1 cellular context compared by ENCODE assay signal in the genomic region with DNA sequence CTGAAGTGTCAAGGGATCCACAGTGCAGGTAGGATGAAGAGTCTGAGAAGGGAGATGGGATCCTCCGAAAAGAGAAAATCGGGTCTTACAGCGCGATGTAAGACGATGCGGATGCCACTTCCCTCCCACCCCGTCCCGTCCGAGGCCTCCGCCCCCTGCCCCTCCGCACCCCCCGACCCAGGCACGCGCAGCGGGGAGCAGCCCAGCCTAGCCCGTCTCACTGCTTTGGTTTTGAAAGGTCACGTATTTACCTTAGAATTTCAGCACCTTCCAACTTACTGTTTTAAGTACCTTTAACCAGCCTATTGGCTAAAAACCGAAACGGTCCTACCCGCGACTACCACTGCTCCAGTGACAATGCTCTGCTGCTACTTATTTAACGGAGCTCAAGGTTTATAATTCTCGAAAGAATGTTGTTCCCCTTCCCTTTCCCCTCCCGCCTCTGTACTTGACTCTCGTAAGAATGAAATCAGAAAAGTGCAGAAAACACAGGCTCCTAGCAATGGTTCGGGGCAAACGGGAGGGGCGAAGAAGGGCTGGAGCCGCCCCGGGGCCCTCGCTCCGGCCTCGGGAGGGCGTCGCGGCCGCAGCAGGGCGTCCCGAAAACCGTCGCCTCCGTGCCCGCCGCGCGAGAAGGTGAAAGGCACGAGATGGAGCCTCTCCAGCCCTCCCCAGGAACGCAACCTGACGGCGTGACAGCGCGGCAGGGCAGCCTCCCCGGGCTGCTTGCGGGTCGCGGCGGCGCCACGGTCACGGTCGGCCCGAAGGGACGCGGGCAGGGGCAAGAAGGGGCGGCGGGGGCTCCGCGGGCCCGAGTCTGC.
TF ChIP-seq lines count a peak whose summit lies in the region.

No MANE protein-coding gene starts in this region.

TF ChIP-seq in HepG2, 621 proteins besides CTCF, POLR2A, EP300 and RAD21 (continued from another document and continues in another):
- TF ChIP-seq, protein P1, sequence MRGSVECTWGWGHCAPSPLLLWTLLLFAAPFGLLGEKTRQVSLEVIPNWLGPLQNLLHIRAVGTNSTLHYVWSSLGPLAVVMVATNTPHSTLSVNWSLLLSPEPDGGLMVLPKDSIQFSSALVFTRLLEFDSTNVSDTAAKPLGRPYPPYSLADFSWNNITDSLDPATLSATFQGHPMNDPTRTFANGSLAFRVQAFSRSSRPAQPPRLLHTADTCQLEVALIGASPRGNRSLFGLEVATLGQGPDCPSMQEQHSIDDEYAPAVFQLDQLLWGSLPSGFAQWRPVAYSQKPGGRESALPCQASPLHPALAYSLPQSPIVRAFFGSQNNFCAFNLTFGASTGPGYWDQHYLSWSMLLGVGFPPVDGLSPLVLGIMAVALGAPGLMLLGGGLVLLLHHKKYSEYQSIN (CRISPR knock-in tag; IDR thresholded peaks at IDR 0.05; ENCODE audit: borderline replicate concordance) = no peak
- TF ChIP-seq NR3C1 (CRISPR knock-in tag; IDR thresholded peaks at IDR 0.05) (no peak), ZNF124 (CRISPR knock-in tag; IDR thresholded peaks at IDR 0.05) (no peak), KLF15 (CRISPR knock-in tag; IDR thresholded peaks at IDR 0.05; ENCODE audit: borderline replicate concordance) (no peak), NFIC (IDR thresholded peaks at IDR 0.05; ENCODE audit: low read length) (no peak), NCOA1 (CRISPR knock-in tag; IDR thresholded peaks at IDR 0.05) (no peak), ZBTB42 (CRISPR knock-in tag; IDR thresholded peaks at IDR 0.05) (no peak), ZNF713 (CRISPR knock-in tag; IDR thresholded peaks at IDR 0.05) (no peak), ZNF879 (CRISPR knock-in tag; IDR thresholded peaks at IDR 0.05) (no peak), HDAC1 (CRISPR knock-in tag; IDR thresholded peaks at IDR 0.05) (peak; percentile 2; the same call in 1 of the 2 replicates), ZNF143 (CRISPR knock-in tag; IDR thresholded peaks at IDR 0.05) (no peak), JUND (CRISPR knock-in tag; IDR thresholded peaks at IDR 0.05) (no peak), ZFX (CRISPR knock-in tag; IDR thresholded peaks at IDR 0.05; ENCODE audit: low read depth) (no peak; the same call in 1 of the 2 replicates), ZNF20 (CRISPR knock-in tag; IDR thresholded peaks at IDR 0.05) (no peak), SP4 (CRISPR knock-in tag; IDR thresholded peaks at IDR 0.05) (no peak), MTF1 (CRISPR knock-in tag; IDR thresholded peaks at IDR 0.05) (no peak), ZNF780A (CRISPR knock-in tag; IDR thresholded peaks at IDR 0.05) (no peak), CHCHD3 (CRISPR knock-in tag; IDR thresholded peaks at IDR 0.05) (0 out of 2 replicates have a peak, but pooled peaks have one; percentile 63), BCL6 (CRISPR knock-in tag; IDR thresholded peaks at IDR 0.05) (no peak), AHR (CRISPR knock-in tag; IDR thresholded peaks at IDR 0.05) (no peak), ZNF350 (CRISPR knock-in tag; IDR thresholded peaks at IDR 0.05; ENCODE audit: borderline replicate concordance, low read depth) (no peak), ZFYVE20 (CRISPR knock-in tag; IDR thresholded peaks at IDR 0.05; ENCODE audit: borderline replicate concordance, low read depth) (no peak), ZNF33A (CRISPR knock-in tag; IDR thresholded peaks at IDR 0.05; ENCODE audit: borderline replicate concordance) (no peak), TP53 (CRISPR knock-in tag; conservative IDR thresholded peaks at IDR 0.05) (no peak), ZNF563 (CRISPR knock-in tag; IDR thresholded peaks at IDR 0.05) (peak; percentile 78), RBAK (CRISPR knock-in tag; IDR thresholded peaks at IDR 0.05) (no peak), ETV5 (CRISPR knock-in tag; IDR thresholded peaks at IDR 0.05; ENCODE audit: borderline replicate concordance) (no peak), ZNF761 (CRISPR knock-in tag; conservative IDR thresholded peaks at IDR 0.05) (no peak), KMT2A (CRISPR knock-in tag; IDR thresholded peaks at IDR 0.05) (no peak), NFE2 (CRISPR knock-in tag; IDR thresholded peaks at IDR 0.05) (no peak), NONO (IDR thresholded peaks at IDR 0.05) (no peak), NONO (CRISPR knock-in tag; conservative IDR thresholded peaks at IDR 0.05) (peak; percentile 53; the same call in 1 of the 2 replicates), ARNTL (CRISPR knock-in tag; IDR thresholded peaks at IDR 0.05) (0 out of 2 replicates have a peak, but pooled peaks have one; percentile 12), ZNF543 (CRISPR knock-in tag; IDR thresholded peaks at IDR 0.05) (peak; percentile 32; the same call in 1 of the 2 replicates), TCF7 (IDR thresholded peaks at IDR 0.05; ENCODE audit: low read depth) (no peak), FOSL1 (CRISPR knock-in tag; IDR thresholded peaks at IDR 0.05; ENCODE audit: borderline replicate concordance) (no peak), ZC3H4 (CRISPR knock-in tag; IDR thresholded peaks at IDR 0.05; ENCODE audit: borderline replicate concordance) (no peak), ZSCAN29 (CRISPR knock-in tag; conservative IDR thresholded peaks at IDR 0.05) (no peak), ZKSCAN8 (CRISPR knock-in tag; IDR thresholded peaks at IDR 0.05; ENCODE audit: borderline replicate concordance) (no peak), ZNF260 (CRISPR knock-in tag; IDR thresholded peaks at IDR 0.05; ENCODE audit: borderline replicate concordance, low read depth) (no peak), GFI1 (CRISPR knock-in tag; IDR thresholded peaks at IDR 0.05; ENCODE audit: borderline replicate concordance) (no peak)
- TF ChIP-seq, protein P2, sequence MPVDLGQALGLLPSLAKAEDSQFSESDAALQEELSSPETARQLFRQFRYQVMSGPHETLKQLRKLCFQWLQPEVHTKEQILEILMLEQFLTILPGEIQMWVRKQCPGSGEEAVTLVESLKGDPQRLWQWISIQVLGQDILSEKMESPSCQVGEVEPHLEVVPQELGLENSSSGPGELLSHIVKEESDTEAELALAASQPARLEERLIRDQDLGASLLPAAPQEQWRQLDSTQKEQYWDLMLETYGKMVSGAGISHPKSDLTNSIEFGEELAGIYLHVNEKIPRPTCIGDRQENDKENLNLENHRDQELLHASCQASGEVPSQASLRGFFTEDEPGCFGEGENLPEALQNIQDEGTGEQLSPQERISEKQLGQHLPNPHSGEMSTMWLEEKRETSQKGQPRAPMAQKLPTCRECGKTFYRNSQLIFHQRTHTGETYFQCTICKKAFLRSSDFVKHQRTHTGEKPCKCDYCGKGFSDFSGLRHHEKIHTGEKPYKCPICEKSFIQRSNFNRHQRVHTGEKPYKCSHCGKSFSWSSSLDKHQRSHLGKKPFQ (CRISPR knock-in tag; IDR thresholded peaks at IDR 0.05; ENCODE audit: insufficient replicate concordance) = no peak
- TF ChIP-seq, protein P3, sequence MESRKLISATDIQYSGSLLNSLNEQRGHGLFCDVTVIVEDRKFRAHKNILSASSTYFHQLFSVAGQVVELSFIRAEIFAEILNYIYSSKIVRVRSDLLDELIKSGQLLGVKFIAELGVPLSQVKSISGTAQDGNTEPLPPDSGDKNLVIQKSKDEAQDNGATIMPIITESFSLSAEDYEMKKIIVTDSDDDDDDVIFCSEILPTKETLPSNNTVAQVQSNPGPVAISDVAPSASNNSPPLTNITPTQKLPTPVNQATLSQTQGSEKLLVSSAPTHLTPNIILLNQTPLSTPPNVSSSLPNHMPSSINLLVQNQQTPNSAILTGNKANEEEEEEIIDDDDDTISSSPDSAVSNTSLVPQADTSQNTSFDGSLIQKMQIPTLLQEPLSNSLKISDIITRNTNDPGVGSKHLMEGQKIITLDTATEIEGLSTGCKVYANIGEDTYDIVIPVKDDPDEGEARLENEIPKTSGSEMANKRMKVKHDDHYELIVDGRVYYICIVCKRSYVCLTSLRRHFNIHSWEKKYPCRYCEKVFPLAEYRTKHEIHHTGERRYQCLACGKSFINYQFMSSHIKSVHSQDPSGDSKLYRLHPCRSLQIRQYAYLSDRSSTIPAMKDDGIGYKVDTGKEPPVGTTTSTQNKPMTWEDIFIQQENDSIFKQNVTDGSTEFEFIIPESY (CRISPR knock-in tag; IDR thresholded peaks at IDR 0.05) = no peak
- TF ChIP-seq, protein P4, sequence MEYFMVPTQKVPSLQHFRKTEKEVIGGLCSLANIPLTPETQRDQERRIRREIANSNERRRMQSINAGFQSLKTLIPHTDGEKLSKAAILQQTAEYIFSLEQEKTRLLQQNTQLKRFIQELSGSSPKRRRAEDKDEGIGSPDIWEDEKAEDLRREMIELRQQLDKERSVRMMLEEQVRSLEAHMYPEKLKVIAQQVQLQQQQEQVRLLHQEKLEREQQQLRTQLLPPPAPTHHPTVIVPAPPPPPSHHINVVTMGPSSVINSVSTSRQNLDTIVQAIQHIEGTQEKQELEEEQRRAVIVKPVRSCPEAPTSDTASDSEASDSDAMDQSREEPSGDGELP (IDR thresholded peaks at IDR 0.05; ENCODE audit: borderline replicate concordance, low read depth) = no peak
- TF ChIP-seq, protein P5, sequence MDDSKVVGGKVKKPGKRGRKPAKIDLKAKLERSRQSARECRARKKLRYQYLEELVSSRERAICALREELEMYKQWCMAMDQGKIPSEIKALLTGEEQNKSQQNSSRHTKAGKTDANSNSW (CRISPR knock-in tag; IDR thresholded peaks at IDR 0.05; ENCODE audit: borderline replicate concordance) = no peak; the same call in 1 of the 2 replicates
- TF ChIP-seq, protein P6, sequence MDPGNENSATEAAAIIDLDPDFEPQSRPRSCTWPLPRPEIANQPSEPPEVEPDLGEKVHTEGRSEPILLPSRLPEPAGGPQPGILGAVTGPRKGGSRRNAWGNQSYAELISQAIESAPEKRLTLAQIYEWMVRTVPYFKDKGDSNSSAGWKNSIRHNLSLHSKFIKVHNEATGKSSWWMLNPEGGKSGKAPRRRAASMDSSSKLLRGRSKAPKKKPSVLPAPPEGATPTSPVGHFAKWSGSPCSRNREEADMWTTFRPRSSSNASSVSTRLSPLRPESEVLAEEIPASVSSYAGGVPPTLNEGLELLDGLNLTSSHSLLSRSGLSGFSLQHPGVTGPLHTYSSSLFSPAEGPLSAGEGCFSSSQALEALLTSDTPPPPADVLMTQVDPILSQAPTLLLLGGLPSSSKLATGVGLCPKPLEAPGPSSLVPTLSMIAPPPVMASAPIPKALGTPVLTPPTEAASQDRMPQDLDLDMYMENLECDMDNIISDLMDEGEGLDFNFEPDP (CRISPR knock-in tag; conservative IDR thresholded peaks at IDR 0.05) = no peak
- TF ChIP-seq, protein P7, sequence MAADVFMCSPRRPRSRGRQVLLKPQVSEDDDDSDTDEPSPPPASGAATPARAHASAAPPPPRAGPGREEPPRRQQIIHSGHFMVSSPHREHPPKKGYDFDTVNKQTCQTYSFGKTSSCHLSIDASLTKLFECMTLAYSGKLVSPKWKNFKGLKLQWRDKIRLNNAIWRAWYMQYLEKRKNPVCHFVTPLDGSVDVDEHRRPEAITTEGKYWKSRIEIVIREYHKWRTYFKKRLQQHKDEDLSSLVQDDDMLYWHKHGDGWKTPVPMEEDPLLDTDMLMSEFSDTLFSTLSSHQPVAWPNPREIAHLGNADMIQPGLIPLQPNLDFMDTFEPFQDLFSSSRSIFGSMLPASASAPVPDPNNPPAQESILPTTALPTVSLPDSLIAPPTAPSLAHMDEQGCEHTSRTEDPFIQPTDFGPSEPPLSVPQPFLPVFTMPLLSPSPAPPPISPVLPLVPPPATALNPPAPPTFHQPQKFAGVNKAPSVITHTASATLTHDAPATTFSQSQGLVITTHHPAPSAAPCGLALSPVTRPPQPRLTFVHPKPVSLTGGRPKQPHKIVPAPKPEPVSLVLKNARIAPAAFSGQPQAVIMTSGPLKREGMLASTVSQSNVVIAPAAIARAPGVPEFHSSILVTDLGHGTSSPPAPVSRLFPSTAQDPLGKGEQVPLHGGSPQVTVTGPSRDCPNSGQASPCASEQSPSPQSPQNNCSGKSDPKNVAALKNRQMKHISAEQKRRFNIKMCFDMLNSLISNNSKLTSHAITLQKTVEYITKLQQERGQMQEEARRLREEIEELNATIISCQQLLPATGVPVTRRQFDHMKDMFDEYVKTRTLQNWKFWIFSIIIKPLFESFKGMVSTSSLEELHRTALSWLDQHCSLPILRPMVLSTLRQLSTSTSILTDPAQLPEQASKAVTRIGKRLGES (CRISPR knock-in tag; IDR thresholded peaks at IDR 0.05; ENCODE audit: borderline replicate concordance) = no peak
- TF ChIP-seq, protein P8, sequence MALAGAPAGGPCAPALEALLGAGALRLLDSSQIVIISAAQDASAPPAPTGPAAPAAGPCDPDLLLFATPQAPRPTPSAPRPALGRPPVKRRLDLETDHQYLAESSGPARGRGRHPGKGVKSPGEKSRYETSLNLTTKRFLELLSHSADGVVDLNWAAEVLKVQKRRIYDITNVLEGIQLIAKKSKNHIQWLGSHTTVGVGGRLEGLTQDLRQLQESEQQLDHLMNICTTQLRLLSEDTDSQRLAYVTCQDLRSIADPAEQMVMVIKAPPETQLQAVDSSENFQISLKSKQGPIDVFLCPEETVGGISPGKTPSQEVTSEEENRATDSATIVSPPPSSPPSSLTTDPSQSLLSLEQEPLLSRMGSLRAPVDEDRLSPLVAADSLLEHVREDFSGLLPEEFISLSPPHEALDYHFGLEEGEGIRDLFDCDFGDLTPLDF (CRISPR knock-in tag; IDR thresholded peaks at IDR 0.05) = no peak
- TF ChIP-seq, protein P9, sequence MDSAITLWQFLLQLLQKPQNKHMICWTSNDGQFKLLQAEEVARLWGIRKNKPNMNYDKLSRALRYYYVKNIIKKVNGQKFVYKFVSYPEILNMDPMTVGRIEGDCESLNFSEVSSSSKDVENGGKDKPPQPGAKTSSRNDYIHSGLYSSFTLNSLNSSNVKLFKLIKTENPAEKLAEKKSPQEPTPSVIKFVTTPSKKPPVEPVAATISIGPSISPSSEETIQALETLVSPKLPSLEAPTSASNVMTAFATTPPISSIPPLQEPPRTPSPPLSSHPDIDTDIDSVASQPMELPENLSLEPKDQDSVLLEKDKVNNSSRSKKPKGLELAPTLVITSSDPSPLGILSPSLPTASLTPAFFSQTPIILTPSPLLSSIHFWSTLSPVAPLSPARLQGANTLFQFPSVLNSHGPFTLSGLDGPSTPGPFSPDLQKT (CRISPR knock-in tag; IDR thresholded peaks at IDR 0.05; ENCODE audit: borderline replicate concordance) = no peak
- TF ChIP-seq, protein P10, sequence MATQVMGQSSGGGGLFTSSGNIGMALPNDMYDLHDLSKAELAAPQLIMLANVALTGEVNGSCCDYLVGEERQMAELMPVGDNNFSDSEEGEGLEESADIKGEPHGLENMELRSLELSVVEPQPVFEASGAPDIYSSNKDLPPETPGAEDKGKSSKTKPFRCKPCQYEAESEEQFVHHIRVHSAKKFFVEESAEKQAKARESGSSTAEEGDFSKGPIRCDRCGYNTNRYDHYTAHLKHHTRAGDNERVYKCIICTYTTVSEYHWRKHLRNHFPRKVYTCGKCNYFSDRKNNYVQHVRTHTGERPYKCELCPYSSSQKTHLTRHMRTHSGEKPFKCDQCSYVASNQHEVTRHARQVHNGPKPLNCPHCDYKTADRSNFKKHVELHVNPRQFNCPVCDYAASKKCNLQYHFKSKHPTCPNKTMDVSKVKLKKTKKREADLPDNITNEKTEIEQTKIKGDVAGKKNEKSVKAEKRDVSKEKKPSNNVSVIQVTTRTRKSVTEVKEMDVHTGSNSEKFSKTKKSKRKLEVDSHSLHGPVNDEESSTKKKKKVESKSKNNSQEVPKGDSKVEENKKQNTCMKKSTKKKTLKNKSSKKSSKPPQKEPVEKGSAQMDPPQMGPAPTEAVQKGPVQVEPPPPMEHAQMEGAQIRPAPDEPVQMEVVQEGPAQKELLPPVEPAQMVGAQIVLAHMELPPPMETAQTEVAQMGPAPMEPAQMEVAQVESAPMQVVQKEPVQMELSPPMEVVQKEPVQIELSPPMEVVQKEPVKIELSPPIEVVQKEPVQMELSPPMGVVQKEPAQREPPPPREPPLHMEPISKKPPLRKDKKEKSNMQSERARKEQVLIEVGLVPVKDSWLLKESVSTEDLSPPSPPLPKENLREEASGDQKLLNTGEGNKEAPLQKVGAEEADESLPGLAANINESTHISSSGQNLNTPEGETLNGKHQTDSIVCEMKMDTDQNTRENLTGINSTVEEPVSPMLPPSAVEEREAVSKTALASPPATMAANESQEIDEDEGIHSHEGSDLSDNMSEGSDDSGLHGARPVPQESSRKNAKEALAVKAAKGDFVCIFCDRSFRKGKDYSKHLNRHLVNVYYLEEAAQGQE (IDR thresholded peaks at IDR 0.05; ENCODE audit: borderline replicate concordance in 1 of 2, low read depth in 1 of 2, low read length in 2 of 2) = no peak
